In the genomic region with DNA sequence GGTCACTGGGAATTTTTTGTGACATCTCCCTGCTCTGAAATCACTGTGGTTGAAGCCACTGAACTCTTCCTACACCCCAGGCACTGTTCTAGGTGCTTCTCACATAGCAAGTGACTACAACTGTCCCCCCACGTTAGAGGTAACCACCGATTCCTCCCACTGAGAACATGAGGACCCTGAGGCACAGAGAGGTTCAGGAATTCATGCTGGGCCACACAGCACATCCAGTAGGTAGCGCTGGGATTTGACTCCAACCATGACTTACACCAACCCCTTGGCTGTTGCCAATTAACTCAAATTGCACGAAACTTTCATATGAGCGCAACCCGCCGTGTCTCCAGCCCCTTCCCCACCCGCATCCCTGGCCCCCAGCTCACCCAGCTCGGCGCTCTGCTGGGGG, we compare ENCODE assay signal across 13 cellular contexts.
"Had no signal": no experiment of that assay in that cellular context is flagged by ENCODE, and none has a peak within 500 bp of the region (broad histone marks: within the 10 kb centered on the region; RNA-seq: fewer than 3 reads in every experiment).

No MANE protein-coding gene starts in this region.

- H3K27me3 ChIP-seq: brain microvascular endothelial cell, foreskin keratinocyte, heart left ventricle had no signal

- H3K9me3 ChIP-seq: heart left ventricle had no signal

- H3K27ac Mint-ChIP-seq: activated CD4-positive, alpha-beta T cell treated with anti-CD3 and anti-CD28 coated beads, Interleukin-2, amount 10 ng/mL, durations not matched to agents 7 days and 5 days; endodermal cell had no signal

- H3K27ac ChIP-seq: brain microvascular endothelial cell, foreskin keratinocyte, WERI-Rb-1 had no signal

- DNase-seq: amniotic stem cell; brain microvascular endothelial cell; foreskin keratinocyte; heart left ventricle; stimulated activated CD4-positive, alpha-beta T cell treated with anti-CD3 and anti-CD28 coated beads, Interleukin-4, amount 100 ng/mL, for 4 hours; T1000 had no signal

- H3K4me3 Mint-ChIP-seq: activated CD4-positive, alpha-beta T cell treated with anti-CD3 and anti-CD28 coated beads, Interleukin-2, amount 10 ng/mL, durations not matched to agents 7 days and 5 days; endodermal cell had no signal

- H3K4me1 ChIP-seq: foreskin keratinocyte had no signal

- H3K9me3 Mint-ChIP-seq: activated CD4-positive, alpha-beta T cell treated with anti-CD3 and anti-CD28 coated beads, Interleukin-2, amount 10 ng/mL, durations not matched to agents 7 days and 5 days; activated naive CD4-positive, alpha-beta T cell treated with anti-CD3 and anti-CD28 coated beads, Interleukin-2, amount 50 U/mL, for 72 hours; endodermal cell; nephron progenitor cell had no signal

- H3K4me3 ChIP-seq: heart left ventricle, skin epidermis had no signal

- H3K27me3 Mint-ChIP-seq: activated CD4-positive, alpha-beta T cell treated with anti-CD3 and anti-CD28 coated beads, Interleukin-2, amount 10 ng/mL, durations not matched to agents 7 days and 5 days had no signal

- ATAC-seq: activated naive CD4-positive, alpha-beta T cell treated with anti-CD3 and anti-CD28 coated beads, Interleukin-2, amount 50 U/mL, for 72 hours; heart left ventricle; left ventricle myocardium superior had no signal

- H3K36me3 Mint-ChIP-seq: activated naive CD4-positive, alpha-beta T cell treated with anti-CD3 and anti-CD28 coated beads, Interleukin-2, amount 50 U/mL, for 72 hours had no signal
